In genomic region chr1:193069748-193070394, GRCh38 we compare ENCODE assay signal across 9 cellular contexts. TPM values are rescaled to one million over a fixed set of nuclear protein-coding genes. Genes with fewer than 3 reads are reported as not detected.
A peak's percentile ranks its signal among the peaks of the same experiment; 100 is the strongest.
DNase-seq lines count a peak whose midpoint lies in the region; ATAC-seq, FAIRE-seq and TF ChIP-seq lines count a peak whose summit lies in the region.
"Had no signal": no experiment of that assay in that cellular context is flagged by ENCODE, and none has a peak within 500 bp of the region (broad histone marks: within the 10 kb centered on the region; RNA-seq: fewer than 3 reads in every experiment).

No MANE protein-coding gene starts in this region.

- H3K27me3 ChIP-seq in left ventricle myocardium inferior (ENCODE audit: low read depth) (no peaks in the 10 kb centered on the region), heart right ventricle (no peaks in the 10 kb centered on the region), bronchial epithelial cell (ENCODE audit: control insufficient read depth, insufficient read depth, low read length) (no peaks in the 10 kb centered on the region)

- no peak for FAIRE-seq in bronchial epithelial cell (lab: Jason Lieb, UNC)

- no peak for TF ChIP-seq CTCF in left ventricle myocardium inferior (IDR thresholded peaks at IDR 0.05; ENCODE audit: borderline replicate concordance)
- TF ChIP-seq CTCF in heart right ventricle (IDR thresholded peaks at IDR 0.05): peak in 2 of 9 donors; percentile 7 to 20
- TF ChIP-seq CTCF in bronchial epithelial cell (IDR thresholded peaks at IDR 0.05; ENCODE audit: insufficient read depth, low read length, severe bottlenecking): peak; percentile 37
- TF ChIP-seq CTCF in type B pancreatic cell (conservative IDR thresholded peaks at IDR 0.05): peak; percentile 68

- peaks cover 10% of the 10 kb centered on the region for H3K36me3 ChIP-seq in left ventricle myocardium inferior
- H3K36me3 ChIP-seq in heart right ventricle: peaks cover 0 to 30% (median 0%) of the 10 kb centered on the region in 9 donors
- H3K36me3 ChIP-seq in bronchial epithelial cell (ENCODE audit: control insufficient read depth, insufficient read depth, low read length): peaks cover 4% of the 10 kb centered on the region

- intact Hi-C loops in left ventricle myocardium inferior (cut with micrococcal nuclease) (no loop called here), heart right ventricle (cut with DNase I) (loop anchor here in 3 of 10 donors (5.0 kb wide), 1 partner anchor 32 kb away; no protein-coding TSS in a partner anchor)

- 87 to 93% methylated on average over 4 of the region's 4 CpGs for WGBS in heart right ventricle, 2 donors

- H3K27me3 Mint-ChIP-seq in type B pancreatic cell: no peaks in the 10 kb centered on the region

- no peaks in the 10 kb centered on the region for H3K9me3 Mint-ChIP-seq in type B pancreatic cell

- peaks cover 22% of the 10 kb centered on the region for H3K4me1 Mint-ChIP-seq in type B pancreatic cell (ENCODE audit: unreplicated experiment)

- no peak overlapping the region for H3K4me3 Mint-ChIP-seq in type B pancreatic cell

- peaks cover 68% of the 10 kb centered on the region for H3K4me1 ChIP-seq in left ventricle myocardium inferior
- H3K4me1 ChIP-seq in heart right ventricle: peaks cover 3 to 37% (median 22%) of the 10 kb centered on the region in 9 donors

- H3K9me3 ChIP-seq in left ventricle myocardium inferior (replicated peaks): no peaks in the 10 kb centered on the region
- no peaks in the 10 kb centered on the region for H3K9me3 ChIP-seq in heart right ventricle

- H3K4me3 ChIP-seq in left ventricle myocardium inferior (no peak overlapping the region), heart right ventricle (no peak overlapping the region), bronchial epithelial cell (ENCODE audit: low read depth, low read length) (no peak overlapping the region)

- peaks cover 15% of the 10 kb centered on the region for H3K36me3 Mint-ChIP-seq in type B pancreatic cell

- ATAC-seq in heart right ventricle (no peak), left lobe of liver (no peak)

- DNase-seq in left ventricle myocardium inferior (no peak), heart right ventricle (no peak), NAMALWA (ENCODE audit: low spot score) (peak; percentile 51), bronchial epithelial cell (ENCODE audit: low read depth) (no peak), type B pancreatic cell (ENCODE audit: extremely low spot score, unreplicated experiment) (no peak), epidermal melanocyte (ENCODE audit: insufficient read length, low spot score) (no peak), left lobe of liver (ENCODE audit: low spot score) (no peak)
- no peak for DNase-seq in stimulated activated CD4-positive, alpha-beta T cell treated with anti-CD3 and anti-CD28 coated beads, Interleukin-4, amount 100 ng/mL, for 1 hour
- DNase-seq: activated T-cell treated with anti-CD3 and anti-CD28 coated beads, Interleukin-2, amount 50 U/mL, for 1 hour had no signal

- H3K27ac ChIP-seq in left ventricle myocardium inferior (replicated peaks): peak overlapping the region; percentile 24
- peak overlapping the region in 2 of 10 donors; percentile 23 to 55 for H3K27ac ChIP-seq in heart right ventricle

- H3K27ac Mint-ChIP-seq in type B pancreatic cell: no peak overlapping the region

RNA-seq across cellular contexts. Expression of gene RO60, which starts 10.5 kb away (rescaled TPM):
- 51.8 TPM for total RNA-seq in left ventricle myocardium inferior
- total RNA-seq in heart right ventricle: 10 to 100 TPM; 43.6 to 62.9 (median 55.9) TPM
- polyA plus RNA-seq in heart right ventricle: 1 to 10 TPM; 4.7 to 5.9 TPM
- total RNA-seq in bronchial epithelial cell: 109 and 140 TPM in 2 replicates
- 56.1 and 90.5 TPM in 2 replicates for total RNA-seq in type B pancreatic cell (ENCODE audit: low replicate concordance)
- total RNA-seq in left lobe of liver: 21.4 TPM

RNA-seq across cellular contexts. Expression of gene UCHL5, which starts 10.7 kb away (rescaled TPM):
- total RNA-seq in left ventricle myocardium inferior: 43.0 TPM
- total RNA-seq in heart right ventricle: 10 to 100 TPM; 25.7 to 45.2 (median 35.9) TPM
- 10 to 100 TPM; 13.3 to 18.4 TPM for polyA plus RNA-seq in heart right ventricle
- 26.3 and 47.0 TPM in 2 replicates for total RNA-seq in bronchial epithelial cell
- 23.8 and 31.3 TPM in 2 replicates for total RNA-seq in type B pancreatic cell (ENCODE audit: low replicate concordance)
- total RNA-seq in left lobe of liver: 15.2 TPM

RNA-seq across cellular contexts. Expression of gene GLRX2, which starts 35.3 kb away (rescaled TPM):
- total RNA-seq in left ventricle myocardium inferior (31.8 TPM), heart right ventricle (10 to 100 TPM; 27.6 to 51.9 (median 33.5) TPM), bronchial epithelial cell (5.0 and 10.1 TPM in 2 replicates), type B pancreatic cell (ENCODE audit: low replicate concordance) (13.9 and 18.9 TPM in 2 replicates), left lobe of liver (13.2 TPM)
- 10 to 100 TPM; 33.1 to 64.9 TPM for polyA plus RNA-seq in heart right ventricle

RNA-seq across cellular contexts. Expression of gene CDC73, which starts 52.0 kb away (rescaled TPM):
- total RNA-seq in left ventricle myocardium inferior (46.8 TPM), heart right ventricle (10 to 100 TPM; 47.9 to 70.2 (median 57.0) TPM), bronchial epithelial cell (15.3 and 21.0 TPM in 2 replicates), type B pancreatic cell (ENCODE audit: low replicate concordance) (43.3 and 57.5 TPM in 2 replicates), left lobe of liver (17.9 TPM)
- 10 to 100 TPM in 1 of 2 donors, 1 to 10 TPM in 1; 9.2 to 10.2 TPM for polyA plus RNA-seq in heart right ventricle
